Comparison of ENCODE assay signal across 2 cellular contexts in genomic region chr18:59735269-59735860, GRCh38.
TF ChIP-seq lines count a peak whose summit lies in the region.

No MANE protein-coding gene starts in this region.

TF ChIP-seq in SK-N-SH, 30 proteins besides CTCF, POLR2A, EP300 and RAD21 (continued from another document):
- TF ChIP-seq GATA2 (CRISPR knock-in tag; IDR thresholded peaks at IDR 0.05): peak; percentile 55
- no peak for TF ChIP-seq SMC3 (IDR thresholded peaks at IDR 0.05; ENCODE audit: low read depth, low read length)
- no peak for TF ChIP-seq RCOR1 (IDR thresholded peaks at IDR 0.05; ENCODE audit: low read length)
- no peak for TF ChIP-seq POLR2AphosphoS5 (IDR thresholded peaks at IDR 0.05; ENCODE audit: low read depth, low read length)
- no peak for TF ChIP-seq YY1 (IDR thresholded peaks at IDR 0.05; ENCODE audit: low read depth)
- TF ChIP-seq MAX (IDR thresholded peaks at IDR 0.05; ENCODE audit: low read depth): no peak

TF ChIP-seq in SK-N-SH treated with all-trans-retinoic acid at 6 μM for 48 hours, 23 proteins besides CTCF, POLR2A, EP300 and RAD21 (continued from another document):
- TF ChIP-seq CREB5 (CRISPR knock-in tag; IDR thresholded peaks at IDR 0.05; ENCODE audit: low read depth) (no peak), ZFP3 (CRISPR knock-in tag; IDR thresholded peaks at IDR 0.05) (no peak), CSDC2 (CRISPR knock-in tag; IDR thresholded peaks at IDR 0.05) (no peak)
